Comparison of ENCODE assay signal across 8 cellular contexts in genomic region chr2:171159326-171160118, GRCh38. TPM values are rescaled to one million over a fixed set of nuclear protein-coding genes. Genes with fewer than 3 reads are reported as not detected.
A peak's percentile ranks its signal among the peaks of the same experiment; 100 is the strongest.
DNase-seq lines count a peak whose midpoint lies in the region; ATAC-seq and TF ChIP-seq lines count a peak whose summit lies in the region.

No MANE protein-coding gene starts in this region.

- H3K4me1 Mint-ChIP-seq in endothelial cell (ENCODE audit: unreplicated experiment) = peaks cover 52% of the 10 kb centered on the region

- no peak for TF ChIP-seq CTCF in endothelial cell (IDR thresholded peaks at IDR 0.05; ENCODE audit: unreplicated experiment)

- peak overlapping the region; percentile 97 for H3K27ac Mint-ChIP-seq in endothelial cell (ENCODE audit: unreplicated experiment)

- peak overlapping the region; percentile 100 for H3K4me3 Mint-ChIP-seq in endothelial cell (ENCODE audit: unreplicated experiment)

- H3K27me3 Mint-ChIP-seq in endothelial cell (ENCODE audit: unreplicated experiment) = peaks cover 9% of the 10 kb centered on the region

- DNase-seq in NCI-H1105 treated with DMSO at 0.1 percent for 48 hours (lab: John Stamatoyannopoulos, UW) (peak; percentile 38), NCI-H1105 (lab: John Stamatoyannopoulos, UW) (no peak), NCI-H774 (lab: John Stamatoyannopoulos, UW) (peak; percentile 16), endothelial cell (ENCODE audit: low spot score) (peak; percentile 62), midbrain (lab: John Stamatoyannopoulos, UW) (peak; percentile 65)
- peak; percentile 35 for DNase-seq in activated CD8-positive, alpha-beta memory T cell treated with anti-CD3 and anti-CD28 coated beads, Interleukin-2, amount 50 U/mL, for 4 hours
- DNase-seq in stimulated activated CD8-positive, alpha-beta memory T cell treated with anti-CD3 and anti-CD28 coated beads, Interleukin-15, amount 100 ng/mL, for 24 hours (ENCODE audit: low read depth) = peak; percentile 11

- ATAC-seq in HG02943 (IDR thresholded peaks at IDR 0.05; ENCODE audit: low read depth, unreplicated experiment) = peak; percentile 27

- H3K36me3 Mint-ChIP-seq in endothelial cell (ENCODE audit: low read depth, unreplicated experiment) = peaks cover 4% of the 10 kb centered on the region

- no peaks in the 10 kb centered on the region for H3K9me3 Mint-ChIP-seq in endothelial cell (ENCODE audit: unreplicated experiment)

RNA-seq across cellular contexts. Expression of gene TLK1, which starts 1.2 kb away (rescaled TPM):
- total RNA-seq in endothelial cell (ENCODE audit: unreplicated experiment) = 61.1 TPM
